ENCODE assay signal across 9 cellular contexts in the genomic region with DNA sequence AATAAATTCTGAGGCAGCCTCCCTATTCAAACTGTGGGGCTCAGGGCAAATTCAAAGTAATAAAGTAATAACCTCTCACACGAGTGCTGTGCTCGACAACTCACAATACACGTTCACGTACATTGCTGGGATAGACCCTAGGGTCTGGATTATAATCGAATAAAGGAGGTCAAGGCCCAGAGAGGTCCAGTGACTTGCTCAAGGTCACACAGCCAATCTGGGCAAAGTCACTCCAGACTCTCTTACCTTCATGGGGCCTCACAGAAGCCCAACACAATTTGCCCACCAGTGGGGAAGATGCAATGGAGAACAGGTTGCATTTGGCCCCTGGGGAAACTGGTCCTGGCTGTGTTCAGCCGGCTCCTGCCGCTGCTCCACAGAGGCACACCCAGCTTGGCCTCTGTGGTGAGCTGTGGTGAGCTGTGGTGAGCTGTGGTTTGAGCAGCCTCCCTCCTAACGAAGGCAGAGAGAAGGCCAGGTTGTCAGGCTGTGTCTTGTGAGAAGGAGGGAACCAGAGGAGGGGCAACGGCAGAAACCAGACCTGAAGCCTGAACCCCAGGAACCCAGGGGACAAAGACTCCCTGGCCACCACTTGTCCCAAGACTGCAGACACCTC.
DNase-seq lines count a peak whose midpoint lies in the region; ATAC-seq and TF ChIP-seq lines count a peak whose summit lies in the region.
"Had no signal": no experiment of that assay in that cellular context is flagged by ENCODE, and none has a peak within 500 bp of the region (broad histone marks: within the 10 kb centered on the region; RNA-seq: fewer than 3 reads in every experiment).

No MANE protein-coding gene starts in this region.

- ATAC-seq in GM21723 (IDR thresholded peaks at IDR 0.05; ENCODE audit: unreplicated experiment) (peak; percentile 34), RWPE2 (ENCODE audit: low read depth) (no peak)

- DNase-seq in AG10803 (ENCODE audit: low read depth) (peak; percentile 51), RWPE2 (ENCODE audit: low spot score) (no peak), astrocyte of the cerebellum (ENCODE audit: low read depth) (peak; percentile 78), HuH-7 (ENCODE audit: low spot score) (no peak), RKO (ENCODE audit: low spot score) (no peak), GOT3 (lab: John Stamatoyannopoulos, UW) (no peak)
- peak; percentile 80 for DNase-seq in stimulated activated CD4-positive, alpha-beta T cell treated with anti-CD3 and anti-CD28 coated beads, Interleukin-15, amount 100 ng/mL, for 24 hours

- no peaks in the 10 kb centered on the region for H3K9me3 ChIP-seq in RWPE2 (ENCODE audit: severe bottlenecking)
- H3K9me3 ChIP-seq: upper lobe of left lung had no signal

- H3K4me1 ChIP-seq in RWPE2 (ENCODE audit: insufficient read depth, poor library complexity, severe bottlenecking): peaks cover 23% of the 10 kb centered on the region

- no peaks in the 10 kb centered on the region for H3K36me3 ChIP-seq in RWPE2 (ENCODE audit: low read depth)
- H3K36me3 ChIP-seq: upper lobe of left lung had no signal

- in situ Hi-C loops in astrocyte of the cerebellum (cut with HindIII; ENCODE audit: low sequenced_read_pairs): no loop called here

- H3K27me3 ChIP-seq in RWPE2 (ENCODE audit: insufficient read depth, poor library complexity, severe bottlenecking): no peaks in the 10 kb centered on the region
- H3K27me3 ChIP-seq: upper lobe of left lung had no signal

- no peak for TF ChIP-seq CTCF in AG10803 (conservative IDR thresholded peaks at IDR 0.05; ENCODE audit: low read length)
- TF ChIP-seq CTCF in RWPE2 (IDR thresholded peaks at IDR 0.05; ENCODE audit: poor library complexity, severe bottlenecking): no peak
- no peak for TF ChIP-seq CTCF in astrocyte of the cerebellum (IDR thresholded peaks at IDR 0.05; ENCODE audit: low read depth, low read length, missing control alignments)

- peak overlapping the region; percentile 92 for H3K27ac ChIP-seq in RWPE2 (ENCODE audit: poor library complexity, severe bottlenecking)

- H3K4me3 ChIP-seq in AG10803 (ENCODE audit: low read length) (no peak overlapping the region), RWPE2 (ENCODE audit: severe bottlenecking) (no peak overlapping the region), astrocyte of the cerebellum (ENCODE audit: low read depth, low read length) (no peak overlapping the region)
- H3K4me3 ChIP-seq: upper lobe of left lung had no signal

Comparison
In these comparisons a context has a peak if more than half of its experiments do, and no peak if none do; other contexts are left out.
1. DNase-seq: peak in AG10803 (single experiment), astrocyte of the cerebellum (single experiment) and stimulated activated CD4-positive, alpha-beta T cell treated with anti-CD3 and anti-CD28 coated beads, Interleukin-15, amount 100 ng/mL, for 24 hours (single experiment); none in RWPE2 (single experiment), HuH-7 (single experiment), RKO (single experiment) and GOT3 (single experiment).